In the genomic region with DNA sequence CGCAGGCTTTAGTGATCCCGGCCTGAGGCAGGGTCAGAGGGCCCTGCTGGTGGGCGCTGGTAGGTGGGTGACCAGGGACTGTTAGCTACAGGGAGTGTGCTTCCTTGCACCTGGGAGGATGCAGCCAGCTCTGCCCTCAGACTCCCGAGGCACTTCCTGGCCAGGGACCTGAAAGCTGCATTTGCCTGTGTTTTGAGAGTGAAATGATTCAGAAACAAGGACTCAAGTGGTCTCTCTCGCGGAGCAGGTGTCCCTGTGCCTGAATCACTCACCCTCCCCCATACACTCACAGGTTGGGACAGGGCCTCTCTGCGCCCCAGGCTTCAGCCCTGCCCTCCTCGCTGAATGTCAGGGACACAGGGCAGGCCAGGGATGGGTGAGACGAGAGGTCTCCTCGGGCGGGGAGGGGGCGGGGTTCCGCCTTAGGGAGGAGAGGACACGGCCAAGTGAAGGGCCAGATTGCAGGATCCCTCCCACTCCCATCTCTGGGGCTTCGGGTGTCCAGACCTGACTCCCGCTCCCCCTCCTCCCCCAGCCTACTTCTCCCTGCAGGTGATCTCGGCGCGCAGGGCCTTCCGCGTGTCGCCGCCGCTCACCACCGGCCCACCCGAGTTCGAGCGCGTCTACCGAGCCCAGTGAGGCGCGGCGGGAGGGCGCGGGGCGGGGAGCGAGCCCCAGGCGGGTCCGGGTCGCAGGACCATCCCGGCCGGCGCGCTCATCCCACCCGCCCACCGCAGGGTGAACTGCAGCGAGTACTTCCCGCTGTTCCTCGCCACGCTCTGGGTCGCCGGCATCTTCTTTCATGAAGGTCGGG, we compare ENCODE assay signal across 1 cellular context.
TF ChIP-seq lines count a peak whose summit lies in the region.

No MANE protein-coding gene starts in this region.

TF ChIP-seq in GM12878, 131 proteins besides CTCF, POLR2A, EP300 and RAD21:
- TF ChIP-seq, protein P1, sequence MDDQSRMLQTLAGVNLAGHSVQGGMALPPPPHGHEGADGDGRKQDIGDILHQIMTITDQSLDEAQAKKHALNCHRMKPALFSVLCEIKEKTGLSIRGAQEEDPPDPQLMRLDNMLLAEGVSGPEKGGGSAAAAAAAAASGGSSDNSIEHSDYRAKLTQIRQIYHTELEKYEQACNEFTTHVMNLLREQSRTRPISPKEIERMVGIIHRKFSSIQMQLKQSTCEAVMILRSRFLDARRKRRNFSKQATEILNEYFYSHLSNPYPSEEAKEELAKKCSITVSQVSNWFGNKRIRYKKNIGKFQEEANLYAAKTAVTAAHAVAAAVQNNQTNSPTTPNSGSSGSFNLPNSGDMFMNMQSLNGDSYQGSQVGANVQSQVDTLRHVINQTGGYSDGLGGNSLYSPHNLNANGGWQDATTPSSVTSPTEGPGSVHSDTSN (IDR thresholded peaks at IDR 0.05; ENCODE audit: insufficient replicate concordance, low read depth, low read length) = no peak
- TF ChIP-seq NR2C2 (IDR thresholded peaks at IDR 0.05; ENCODE audit: borderline replicate concordance, control insufficient read depth, insufficient read length, low read depth) = no peak
- no peak for TF ChIP-seq SPI1 (IDR thresholded peaks at IDR 0.05; ENCODE audit: borderline replicate concordance, insufficient read depth, low read depth, low read length)
- TF ChIP-seq, protein P2, sequence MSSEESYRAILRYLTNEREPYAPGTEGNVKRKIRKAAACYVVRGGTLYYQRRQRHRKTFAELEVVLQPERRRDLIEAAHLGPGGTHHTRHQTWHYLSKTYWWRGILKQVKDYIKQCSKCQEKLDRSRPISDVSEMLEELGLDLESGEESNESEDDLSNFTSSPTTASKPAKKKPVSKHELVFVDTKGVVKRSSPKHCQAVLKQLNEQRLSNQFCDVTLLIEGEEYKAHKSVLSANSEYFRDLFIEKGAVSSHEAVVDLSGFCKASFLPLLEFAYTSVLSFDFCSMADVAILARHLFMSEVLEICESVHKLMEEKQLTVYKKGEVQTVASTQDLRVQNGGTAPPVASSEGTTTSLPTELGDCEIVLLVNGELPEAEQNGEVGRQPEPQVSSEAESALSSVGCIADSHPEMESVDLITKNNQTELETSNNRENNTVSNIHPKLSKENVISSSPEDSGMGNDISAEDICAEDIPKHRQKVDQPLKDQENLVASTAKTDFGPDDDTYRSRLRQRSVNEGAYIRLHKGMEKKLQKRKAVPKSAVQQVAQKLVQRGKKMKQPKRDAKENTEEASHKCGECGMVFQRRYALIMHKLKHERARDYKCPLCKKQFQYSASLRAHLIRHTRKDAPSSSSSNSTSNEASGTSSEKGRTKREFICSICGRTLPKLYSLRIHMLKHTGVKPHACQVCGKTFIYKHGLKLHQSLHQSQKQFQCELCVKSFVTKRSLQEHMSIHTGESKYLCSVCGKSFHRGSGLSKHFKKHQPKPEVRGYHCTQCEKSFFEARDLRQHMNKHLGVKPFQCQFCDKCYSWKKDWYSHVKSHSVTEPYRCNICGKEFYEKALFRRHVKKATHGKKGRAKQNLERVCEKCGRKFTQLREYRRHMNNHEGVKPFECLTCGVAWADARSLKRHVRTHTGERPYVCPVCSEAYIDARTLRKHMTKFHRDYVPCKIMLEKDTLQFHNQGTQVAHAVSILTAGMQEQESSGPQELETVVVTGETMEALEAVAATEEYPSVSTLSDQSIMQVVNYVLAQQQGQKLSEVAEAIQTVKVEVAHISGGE (CRISPR knock-in tag; IDR thresholded peaks at IDR 0.05) = no peak
- TF ChIP-seq YBX1 (IDR thresholded peaks at IDR 0.05) = no peak
- TF ChIP-seq EED (IDR thresholded peaks at IDR 0.05; ENCODE audit: low read depth) = no peak
- no peak for TF ChIP-seq FOS (IDR thresholded peaks at IDR 0.05; ENCODE audit: borderline replicate concordance, extremely low read depth, insufficient read length)
- no peak for TF ChIP-seq ZBED1 (IDR thresholded peaks at IDR 0.05; ENCODE audit: borderline replicate concordance)
- TF ChIP-seq GATAD2B (conservative IDR thresholded peaks at IDR 0.05; ENCODE audit: low read depth) = no peak
- no peak for TF ChIP-seq CBX3 (IDR thresholded peaks at IDR 0.05; ENCODE audit: borderline replicate concordance, low read depth)
- peak; percentile 15; the same call in 1 of the 2 replicates for TF ChIP-seq RB1 (IDR thresholded peaks at IDR 0.05; ENCODE audit: borderline replicate concordance)
- TF ChIP-seq LARP7 (IDR thresholded peaks at IDR 0.05) = peak; percentile 5; the same call in 1 of the 2 replicates
- no peak for TF ChIP-seq SIX5 (IDR thresholded peaks at IDR 0.05; ENCODE audit: low read depth, low read length, severe bottlenecking)
